ENCODE assay signal across 17 cellular contexts in the genomic region with DNA sequence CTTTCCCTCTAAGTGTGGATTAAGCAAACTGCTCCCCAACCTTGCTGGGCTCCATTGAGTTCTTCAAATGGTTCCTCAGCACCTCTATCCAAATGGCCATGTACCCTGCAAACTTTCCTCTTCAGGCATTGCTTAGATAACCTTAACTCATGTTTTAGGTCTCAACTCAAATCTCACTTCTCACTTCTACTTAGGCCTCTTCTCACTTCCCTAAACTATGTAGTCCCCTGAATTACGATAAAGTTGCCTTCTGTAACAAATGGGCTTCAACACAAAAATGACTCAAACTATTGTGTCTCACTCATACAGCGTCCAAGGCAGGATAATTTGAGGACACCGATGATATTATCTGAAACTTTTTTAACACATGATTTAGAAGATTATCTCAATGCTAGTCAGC.
A peak's percentile ranks its signal among the peaks of the same experiment; 100 is the strongest.
DNase-seq lines count a peak whose midpoint lies in the region; ATAC-seq and TF ChIP-seq lines count a peak whose summit lies in the region.
"Had no signal": no experiment of that assay in that cellular context is flagged by ENCODE, and none has a peak within 500 bp of the region (broad histone marks: within the 10 kb centered on the region; RNA-seq: fewer than 3 reads in every experiment).

No MANE protein-coding gene starts in this region.

- ATAC-seq in GM19351 (IDR thresholded peaks at IDR 0.05; ENCODE audit: unreplicated experiment) (peak; percentile 93), HG02610 (IDR thresholded peaks at IDR 0.05; ENCODE audit: unreplicated experiment) (peak; percentile 50), HG03442 (IDR thresholded peaks at IDR 0.05; ENCODE audit: unreplicated experiment) (peak; percentile 91)
- ATAC-seq: T-cell had no signal

- DNase-seq in GM06990 (ENCODE audit: extremely low read depth, insufficient read length) (peak; percentile 4), AML-193 (lab: John Stamatoyannopoulos, UW) (no peak), NCI-H2171 treated with DMSO at 0.1 percent for 48 hours (lab: John Stamatoyannopoulos, UW) (no peak), SW 1271 (lab: John Stamatoyannopoulos, UW) (no peak)
- no peak for DNase-seq in stimulated activated naive CD4-positive, alpha-beta T cell (lab: John Stamatoyannopoulos, UW)
- DNase-seq: aorta, Caco-2, mesendoderm, MG63, NCI-H226, occipital lobe, T-cell had no signal

- no peak for TF ChIP-seq CTCF in GM06990 (IDR thresholded peaks at IDR 0.05; ENCODE audit: insufficient read depth, low read length, poor library complexity, severe bottlenecking)

- H3K27me3 ChIP-seq in GM06990 (replicated peaks; ENCODE audit: control insufficient read depth, insufficient read depth, low read length): no peaks in the 10 kb centered on the region
- H3K27me3 ChIP-seq: MG63 had no signal

- H3K4me3 ChIP-seq in GM06990 (replicated peaks; ENCODE audit: low read depth, low read length): no peak overlapping the region
- H3K4me3 ChIP-seq: MG63, smooth muscle cell, thoracic aorta had no signal

- no peaks in the 10 kb centered on the region for H3K36me3 ChIP-seq in GM06990 (ENCODE audit: control insufficient read depth, insufficient read depth, low read length)
- H3K36me3 ChIP-seq: MG63, thoracic aorta had no signal
